18 cellular contexts compared by ENCODE assay signal in genomic region chr5:134161712-134162395, GRCh38. TPM values are rescaled to one million over a fixed set of nuclear protein-coding genes. Genes with fewer than 3 reads are reported as not detected.
DNase-seq lines count a peak whose midpoint lies in the region; ATAC-seq and TF ChIP-seq lines count a peak whose summit lies in the region.
"Had no signal": no experiment of that assay in that cellular context is flagged by ENCODE, and none has a peak within 500 bp of the region (broad histone marks: within the 10 kb centered on the region; RNA-seq: fewer than 3 reads in every experiment).

No MANE protein-coding gene starts in this region.

- intact Hi-C loops in CD4-positive, alpha-beta memory T cell (cut with micrococcal nuclease), result no loop called here
- intact Hi-C loops in spleen (cut with DNase I; ENCODE audit: low total_unique reads), result no loop called here

- no peak overlapping the region for H2AK5ac ChIP-seq in mesendoderm (ENCODE audit: low read length)

- H3K4me3 Mint-ChIP-seq in activated T-cell treated with anti-CD3 and anti-CD28 coated beads, Interleukin-2, amount 50 U/mL, for 4 hours, result no peak overlapping the region
- H3K4me3 Mint-ChIP-seq in CD4-positive, alpha-beta memory T cell, result no peak overlapping the region
- peak overlapping the region; percentile 20 for H3K4me3 Mint-ChIP-seq in activated T-helper 17 cell treated with anti-CD3 and anti-CD28 coated beads, Interleukin-2, amount 50 U/mL, for 72 hours
- H3K4me3 Mint-ChIP-seq: HFFc6 had no signal

- CTCF ChIA-PET in CD4-positive, alpha-beta memory T cell (lab: Charles Lee; ENCODE audit: partially characterized antibody), result interaction anchor here (0.6 to 5.4 kb wide), 9 partner anchors 9 to 425 kb away, joined by 3 to 35 read pairs (median 3); no protein-coding TSS in a partner anchor

- no peak overlapping the region for H3K27ac ChIP-seq in CD4-positive, alpha-beta memory T cell (ENCODE audit: low read depth, low read length)
- H3K27ac ChIP-seq in spleen (peak overlapping the region in 1 of 8 donors; percentile 13), mesendoderm (ENCODE audit: low read depth, low read length) (no peak overlapping the region)
- H3K27ac ChIP-seq: C4-2B, RWPE1 had no signal

- H3K36me3 ChIP-seq in CD4-positive, alpha-beta memory T cell (ENCODE audit: insufficient read depth, low read length), result peaks cover 61% of the 10 kb centered on the region
- H3K36me3 ChIP-seq in spleen (peaks cover 2 to 100% (median 85%) of the 10 kb centered on the region in 6 donors), mesendoderm (ENCODE audit: control insufficient read depth, insufficient read depth, low read length) (peaks cover 4% of the 10 kb centered on the region)

- H3K27ac Mint-ChIP-seq in CD4-positive, alpha-beta memory T cell, result peak overlapping the region in 5 of 7 donors; percentile 9 to 55 (median 22)
- H3K27ac Mint-ChIP-seq in activated T-helper 17 cell treated with anti-CD3 and anti-CD28 coated beads, Interleukin-2, amount 50 U/mL, for 72 hours, result peak overlapping the region; percentile 68
- H3K27ac Mint-ChIP-seq: HFFc6 had no signal

- H3K4me2 ChIP-seq in mesendoderm (ENCODE audit: low read length), result no peak overlapping the region

- no peak overlapping the region for H2BK5ac ChIP-seq in mesendoderm (ENCODE audit: low read length)

- H3K36me3 Mint-ChIP-seq in activated T-cell treated with anti-CD3 and anti-CD28 coated beads, Interleukin-2, amount 50 U/mL, for 4 hours (ENCODE audit: insufficient read depth), result peaks cover 42% of the 10 kb centered on the region
- peaks cover 52 to 71% of the 10 kb centered on the region in 2 donors for H3K36me3 Mint-ChIP-seq in CD4-positive, alpha-beta memory T cell
- H3K36me3 Mint-ChIP-seq in activated T-helper 17 cell treated with anti-CD3 and anti-CD28 coated beads, Interleukin-2, amount 50 U/mL, for 72 hours (ENCODE audit: low read depth), result peaks cover 99% of the 10 kb centered on the region

- H4K5ac ChIP-seq in mesendoderm (ENCODE audit: low read length), result no peak overlapping the region

- 87 to 100% (median 96%) methylated on average over 5 of the region's 5 CpGs for WGBS in spleen, 5 donors
- no CpG with 5 or more reads among the region's 5 CpGs for WGBS in mesendoderm (ENCODE audit: extremely low coverage, insufficient coverage, low lambda C conversion rate)

- no peak overlapping the region for H3K9ac ChIP-seq in mesendoderm (ENCODE audit: low read length)

- H3K27me3 Mint-ChIP-seq in activated T-cell treated with anti-CD3 and anti-CD28 coated beads, Interleukin-2, amount 50 U/mL, for 4 hours (ENCODE audit: low read depth), result no peaks in the 10 kb centered on the region
- H3K27me3 Mint-ChIP-seq in CD4-positive, alpha-beta memory T cell, result no peaks in the 10 kb centered on the region
- no peaks in the 10 kb centered on the region for H3K27me3 Mint-ChIP-seq in activated T-helper 17 cell treated with anti-CD3 and anti-CD28 coated beads, Interleukin-2, amount 50 U/mL, for 72 hours

- H3K4me1 Mint-ChIP-seq in activated T-cell treated with anti-CD3 and anti-CD28 coated beads, Interleukin-2, amount 50 U/mL, for 4 hours (ENCODE audit: low read depth), result peaks cover 43% of the 10 kb centered on the region
- H3K4me1 Mint-ChIP-seq in CD4-positive, alpha-beta memory T cell, result peaks cover 21 to 44% (median 33%) of the 10 kb centered on the region in 4 donors
- peaks cover 13% of the 10 kb centered on the region for H3K4me1 Mint-ChIP-seq in activated T-helper 17 cell treated with anti-CD3 and anti-CD28 coated beads, Interleukin-2, amount 50 U/mL, for 72 hours

- no peak overlapping the region for H3K4me3 ChIP-seq in CD4-positive, alpha-beta memory T cell (ENCODE audit: low read length in 2 of 2)
- no peak overlapping the region for H3K4me3 ChIP-seq in spleen
- no peak overlapping the region for H3K4me3 ChIP-seq in mesendoderm (ENCODE audit: low read length)

- no peak for DNase-seq in activated T-cell treated with anti-CD3 and anti-CD28 coated beads, Interleukin-2, amount 50 U/mL, for 4 hours
- DNase-seq in activated T-cell treated with anti-CD3 and anti-CD28 coated beads, Interleukin-2, amount 50 U/mL, for 48 hours, result no peak
- DNase-seq in CD4-positive, alpha-beta memory T cell, result no peak
- DNase-seq in spleen (peak; percentile 30), mesendoderm (no peak), nucleus accumbens (lab: John Stamatoyannopoulos, UW) (no peak)
- DNase-seq: DMS79 treated with DMSO at 0.1 percent for 48 hours, H7, HFFc6, KBM-7, MV-4-11, NCI-H1694 treated with DMSO at 0.1 percent for 48 hours, NCI-H510A treated with DMSO at 0.1 percent for 48 hours, NCI-H774 had no signal

- no peak for TF ChIP-seq POLR2A in spleen (IDR thresholded peaks at IDR 0.05)

- no peak overlapping the region for H2BK120ac ChIP-seq in mesendoderm (ENCODE audit: low read depth, low read length)

- no peaks in the 10 kb centered on the region for H3K9me3 ChIP-seq in CD4-positive, alpha-beta memory T cell (ENCODE audit: control insufficient read depth in 1 of 2, low read length in 2 of 2)
- peaks cover 0 to 6% (median 0%) of the 10 kb centered on the region in 8 donors for H3K9me3 ChIP-seq in spleen

- no peak overlapping the region for H3K23ac ChIP-seq in mesendoderm (ENCODE audit: low read length)

- no peak for TF ChIP-seq CTCF in spleen (IDR thresholded peaks at IDR 0.05 in 8 of 11, conservative IDR thresholded peaks at IDR 0.05 in 3 of 11)

- H3K18ac ChIP-seq in mesendoderm (ENCODE audit: low read length), result no peak overlapping the region

- no peaks in the 10 kb centered on the region for H3K9me3 Mint-ChIP-seq in activated T-cell treated with anti-CD3 and anti-CD28 coated beads, Interleukin-2, amount 50 U/mL, for 4 hours
- peaks cover 0 to 6% (median 0%) of the 10 kb centered on the region in 8 donors for H3K9me3 Mint-ChIP-seq in CD4-positive, alpha-beta memory T cell
- no peaks in the 10 kb centered on the region for H3K9me3 Mint-ChIP-seq in activated T-helper 17 cell treated with anti-CD3 and anti-CD28 coated beads, Interleukin-2, amount 50 U/mL, for 72 hours
- H3K9me3 Mint-ChIP-seq: HFFc6 had no signal

- H3K27me3 ChIP-seq in CD4-positive, alpha-beta memory T cell (ENCODE audit: insufficient read depth, low read length), result no peaks in the 10 kb centered on the region
- H3K27me3 ChIP-seq in spleen (replicated peaks in 1 of 7) (no peaks in the 10 kb centered on the region), mesendoderm (ENCODE audit: insufficient read depth, low read length, poor library complexity) (no peaks in the 10 kb centered on the region)

- H2BK15ac ChIP-seq in mesendoderm (replicated peaks; ENCODE audit: low read depth), result no peak overlapping the region

- no peak overlapping the region for H3K56ac ChIP-seq in mesendoderm (ENCODE audit: low read length)

- peaks cover 3% of the 10 kb centered on the region for H3K4me1 ChIP-seq in CD4-positive, alpha-beta memory T cell (ENCODE audit: insufficient read depth, low read length)
- H3K4me1 ChIP-seq in spleen, result peaks cover 0 to 23% (median 0%) of the 10 kb centered on the region in 6 donors
- H3K4me1 ChIP-seq in mesendoderm (ENCODE audit: control insufficient read depth, low read depth, low read length), result no peaks in the 10 kb centered on the region

- POLR2A ChIA-PET in CD4-positive, alpha-beta memory T cell (lab: Charles Lee; ENCODE audit: partially characterized antibody), result interaction anchor here (0.7 to 4.5 kb wide), 9 partner anchors 9 to 65 kb away, joined by 3 to 34 read pairs (median 4); partner anchors contain the start of genes PPP2CA and SKP1

- peaks cover 3% of the 10 kb centered on the region for H3K79me1 ChIP-seq in mesendoderm (ENCODE audit: low read length)

- ATAC-seq in activated T-cell treated with anti-CD3 and anti-CD28 coated beads, Interleukin-2, amount 50 U/mL, for 4 hours, result peak; percentile 52 to 60
- peak; percentile 72 for ATAC-seq in activated T-helper 17 cell treated with anti-CD3 and anti-CD28 coated beads, Interleukin-2, amount 50 U/mL, for 72 hours (replicated peaks)
- ATAC-seq in GM21786 (IDR thresholded peaks at IDR 0.05; ENCODE audit: unreplicated experiment), result no peak

- no peak overlapping the region for H4K8ac ChIP-seq in mesendoderm (ENCODE audit: low read depth, low read length)

- no peak overlapping the region for H3K4ac ChIP-seq in mesendoderm (ENCODE audit: low read depth, low read length)

- H3K79me2 ChIP-seq in mesendoderm (ENCODE audit: control insufficient read depth, insufficient read depth, low read length), result peaks cover 3% of the 10 kb centered on the region

RNA-seq across cellular contexts. Expression of gene SKP1, which starts 14.9 kb away (rescaled TPM):
- total RNA-seq in activated T-cell treated with anti-CD3 and anti-CD28 coated beads, Interleukin-2, amount 50 U/mL, for 4 hours, result 100 to 1,000 TPM; 273 to 286 (median 282) TPM
- 100 to 1,000 TPM; 234 to 246 TPM for total RNA-seq in CD4-positive, alpha-beta memory T cell
- polyA plus RNA-seq in CD4-positive, alpha-beta memory T cell, result 1,000 to 10,000 TPM; 1,076 to 1,639 TPM
- total RNA-seq in activated T-helper 17 cell treated with anti-CD3 and anti-CD28 coated beads, Interleukin-2, amount 50 U/mL, for 72 hours, result 100 to 1,000 TPM; 152 to 209 TPM
- total RNA-seq in spleen, result 100 to 1,000 TPM; 121 to 246 (median 193) TPM
- 100 to 1,000 TPM; 142 to 354 (median 228) TPM for polyA plus RNA-seq in spleen
- 654 TPM for polyA plus RNA-seq in mesendoderm (2013, experiment 1 of 2)
- polyA plus RNA-seq in mesendoderm (2013, experiment 2 of 2), result 649 TPM

RNA-seq across cellular contexts. Expression of gene TCF7, which starts 47.4 kb away (rescaled TPM):
- 10 to 100 TPM; 34.4 to 49.7 (median 37.3) TPM for total RNA-seq in activated T-cell treated with anti-CD3 and anti-CD28 coated beads, Interleukin-2, amount 50 U/mL, for 4 hours
- total RNA-seq in CD4-positive, alpha-beta memory T cell, result 100 to 1,000 TPM; 770 to 841 TPM
- polyA plus RNA-seq in CD4-positive, alpha-beta memory T cell, result 100 to 1,000 TPM; 102 to 474 TPM
- 10 to 100 TPM in 1 of 2 donors, 1 to 10 TPM in 1; 5.9 to 42.2 TPM for total RNA-seq in activated T-helper 17 cell treated with anti-CD3 and anti-CD28 coated beads, Interleukin-2, amount 50 U/mL, for 72 hours
- 10 to 100 TPM; 29.0 to 88.3 (median 53.7) TPM for total RNA-seq in spleen
- 10 to 100 TPM; 13.7 to 24.3 (median 18.1) TPM for polyA plus RNA-seq in spleen
- 24.2 TPM for polyA plus RNA-seq in mesendoderm (2013, experiment 1 of 2)
- polyA plus RNA-seq in mesendoderm (2013, experiment 2 of 2), result 22.1 TPM

Comparison
In these comparisons a context has a peak if more than half of its experiments do, and no peak if none do; other contexts are left out.
1. RNA of gene TCF7, which starts 47.4 kb away (total RNA-seq): 770 to 841 TPM in CD4-positive, alpha-beta memory T cell; 29.0 to 88.3 TPM in spleen, 5.9 to 42.2 TPM in activated T-helper 17 cell treated with anti-CD3 and anti-CD28 coated beads, Interleukin-2, amount 50 U/mL, for 72 hours and 34.4 to 49.7 TPM in activated T-cell treated with anti-CD3 and anti-CD28 coated beads, Interleukin-2, amount 50 U/mL, for 4 hours; every median in the first group is over 4 times any median in the second.